16 cellular contexts compared by ENCODE assay signal in the genomic region with DNA sequence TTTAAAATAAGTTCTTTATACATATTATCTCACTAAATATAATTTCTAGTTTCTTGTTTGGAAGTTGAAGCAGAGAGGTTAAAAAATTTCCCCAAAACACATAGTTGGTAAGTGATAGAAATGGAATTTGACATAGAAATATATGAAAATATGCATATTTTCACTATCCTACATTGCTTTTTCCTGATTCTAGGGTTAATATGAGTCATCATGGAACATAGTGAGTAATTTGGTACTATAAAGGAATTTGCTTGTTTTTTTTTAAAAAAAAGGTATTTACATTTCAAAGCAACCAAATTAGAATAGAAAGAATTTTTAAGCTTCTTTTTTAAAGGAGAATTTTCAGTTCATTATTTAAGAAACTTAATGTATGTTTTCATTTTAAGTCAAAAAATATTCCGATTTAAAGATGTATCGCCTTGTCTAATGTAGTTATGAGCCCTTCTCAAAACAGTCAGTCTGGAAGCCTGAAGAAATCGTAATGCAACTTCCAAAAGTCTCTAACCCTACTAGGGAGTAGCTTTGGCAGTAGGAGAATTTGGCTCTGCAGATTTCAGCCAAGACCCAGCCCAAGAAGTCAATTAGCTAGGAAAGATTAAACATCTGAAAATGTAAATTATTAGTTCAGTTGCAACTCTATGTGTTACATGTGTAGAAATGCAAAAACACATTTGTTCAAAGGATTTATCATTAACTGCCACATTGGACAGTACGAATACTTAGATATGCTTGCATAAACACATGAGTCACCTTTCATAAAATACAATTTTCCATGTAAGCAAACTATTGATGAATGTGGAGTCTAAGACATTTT.
DNase-seq lines count a peak whose midpoint lies in the region; ATAC-seq, FAIRE-seq and TF ChIP-seq lines count a peak whose summit lies in the region.
"Had no signal": no experiment of that assay in that cellular context is flagged by ENCODE, and none has a peak within 500 bp of the region (broad histone marks: within the 10 kb centered on the region; RNA-seq: fewer than 3 reads in every experiment).

No MANE protein-coding gene starts in this region.

- H3K4me1 ChIP-seq in gastroesophageal sphincter (peaks cover 0 to 16% (median 3%) of the 10 kb centered on the region in 3 donors), sigmoid colon (peaks cover 0 to 12% (median 0%) of the 10 kb centered on the region in 4 donors), small intestine (ENCODE audit: control insufficient read depth in 2 of 2, insufficient read depth in 1 of 2, low read depth in 1 of 2, low read length in 1 of 2) (no peaks in the 10 kb centered on the region)
- H3K4me1 ChIP-seq: HAP-1 had no signal

- WGBS in gastroesophageal sphincter (ENCODE audit: low coverage in 1 of 2), 2 donors, result 14 to 24% methylated on average over 4 of the region's 4 CpGs
- 68 to 74% methylated on average over 4 of the region's 4 CpGs for WGBS in sigmoid colon, 2 donors
- 69 to 72% (median 69%) methylated on average over 4 of the region's 4 CpGs for WGBS in small intestine, 3 donors

- no peak overlapping the region for H3K4me3 ChIP-seq in gastroesophageal sphincter
- no peak overlapping the region for H3K4me3 ChIP-seq in sigmoid colon
- H3K4me3 ChIP-seq in small intestine (ENCODE audit: low read depth in 1 of 2, low read length in 2 of 2), result no peak overlapping the region
- H3K4me3 ChIP-seq: HAP-1 had no signal

- TF ChIP-seq POLR2A in gastroesophageal sphincter (IDR thresholded peaks at IDR 0.05) (no peak), sigmoid colon (IDR thresholded peaks at IDR 0.05) (no peak)

- H3K36me3 ChIP-seq in gastroesophageal sphincter (no peaks in the 10 kb centered on the region), sigmoid colon (no peaks in the 10 kb centered on the region), small intestine (ENCODE audit: control insufficient read depth in 2 of 2, insufficient read depth in 2 of 2, low read length in 2 of 2) (no peaks in the 10 kb centered on the region)
- H3K36me3 ChIP-seq: HAP-1 had no signal

- H3K27me3 ChIP-seq in gastroesophageal sphincter, result no peaks in the 10 kb centered on the region
- no peaks in the 10 kb centered on the region for H3K27me3 ChIP-seq in sigmoid colon
- no peaks in the 10 kb centered on the region for H3K27me3 ChIP-seq in small intestine (ENCODE audit: control insufficient read depth in 2 of 2, insufficient read depth in 2 of 2, low read length in 2 of 2)

- H3K27ac ChIP-seq in gastroesophageal sphincter, result peak overlapping the region in 3 of 4 donors; percentile 44 to 53 (median 48)
- peak overlapping the region; percentile 32 to 44 (median 34) for H3K27ac ChIP-seq in sigmoid colon
- H3K27ac ChIP-seq in small intestine (ENCODE audit: low read depth in 1 of 2, low read length in 1 of 2), result no peak overlapping the region
- H3K27ac ChIP-seq: C4-2B had no signal

- intact Hi-C loops in sigmoid colon (cut with DNase I), result no loop called here
- intact Hi-C loops in posterior vena cava (cut with DNase I), result no loop called here

- no peaks in the 10 kb centered on the region for H3K9me3 ChIP-seq in gastroesophageal sphincter
- no peaks in the 10 kb centered on the region for H3K9me3 ChIP-seq in sigmoid colon
- no peaks in the 10 kb centered on the region for H3K9me3 ChIP-seq in small intestine (ENCODE audit: control insufficient read depth, low read depth)
- H3K9me3 ChIP-seq: HAP-1 had no signal

- peak; percentile 49 for DNase-seq in HS-27A (ENCODE audit: low read depth)
- peak; percentile 41 for DNase-seq in amniotic epithelial cell (ENCODE audit: low read depth)
- DNase-seq in sigmoid colon, result no peak
- DNase-seq in small intestine, result no peak
- DNase-seq in islet precursor cell, result no peak
- DNase-seq in NCI-H2029 (lab: John Stamatoyannopoulos, UW), result no peak
- DNase-seq in posterior vena cava (ENCODE audit: low spot score), result no peak
- DNase-seq: activated CD8-positive, alpha-beta memory T cell treated with anti-CD3 and anti-CD28 coated beads, Interleukin-2, amount 10 ng/mL, durations not matched to agents 7 days and 5 days; GF-D8; immature natural killer cell; MV-4-11; NCI-H510A; SHP77 had no signal

- TF ChIP-seq CTCF in gastroesophageal sphincter (IDR thresholded peaks at IDR 0.05) (no peak), sigmoid colon (IDR thresholded peaks at IDR 0.05) (no peak)

- TF ChIP-seq EP300 in gastroesophageal sphincter (IDR thresholded peaks at IDR 0.05) (no peak), sigmoid colon (IDR thresholded peaks at IDR 0.05) (no peak)

- FAIRE-seq in small intestine (lab: Jason Lieb, UNC), result no peak

- peak; percentile 49 for ATAC-seq in gastroesophageal sphincter
- ATAC-seq: activated CD8-positive, alpha-beta memory T cell treated with anti-CD3 and anti-CD28 coated beads, Interleukin-2, amount 10 ng/mL, durations not matched to agents 7 days and 5 days had no signal

Comparison
In these comparisons a context has a peak if more than half of its experiments do, and no peak if none do; other contexts are left out.
1. DNase-seq: peak in HS-27A (single experiment) and amniotic epithelial cell (single experiment); none in sigmoid colon (single experiment), small intestine (single experiment), islet precursor cell (single experiment), NCI-H2029 (single experiment) and posterior vena cava (single experiment).
2. H3K27ac ChIP-seq: peak in gastroesophageal sphincter (3 of 4) and sigmoid colon (4 of 4); none in small intestine (0 of 2).